ENCODE assay signal across 17 cellular contexts in genomic region chr14:72652179-72652578, GRCh38.
"Had no signal": no experiment of that assay in that cellular context is flagged by ENCODE, and none has a peak within 500 bp of the region (broad histone marks: within the 10 kb centered on the region; RNA-seq: fewer than 3 reads in every experiment).

No MANE protein-coding gene starts in this region.

- ATAC-seq: gastroesophageal sphincter; stimulated activated naive B cell treated with anti-CD40 and anti-IgM and Interleukin-4, amounts not matched to agents 10 μg/mL and 1 μg/mL and 100 μg/mL, for 72 hours; upper lobe of right lung had no signal

- H3K27me3 ChIP-seq: breast epithelium, heart left ventricle, upper lobe of right lung had no signal

- H3K4me3 ChIP-seq: breast epithelium, gastroesophageal sphincter, heart left ventricle, left ventricle myocardium inferior, thoracic aorta, upper lobe of right lung had no signal

- H3K27ac ChIP-seq: breast epithelium, gastroesophageal sphincter, heart left ventricle, left ventricle myocardium inferior, thoracic aorta, upper lobe of right lung had no signal

- DNase-seq: activated B cell treated with CpG ODN at 0.5 μM for 24 hours; activated CD4-positive, alpha-beta memory T cell treated with anti-CD3 and anti-CD28 coated beads for 36 hours; activated CD4-positive, alpha-beta T cell treated with anti-CD3 and anti-CD28 coated beads for 4 hours; activated naive CD4-positive, alpha-beta T cell treated with Interleukin-2 at 50 U/mL for 16 hours; activated naive CD8-positive, alpha-beta T cell treated with anti-CD3 and anti-CD28 coated beads, Interleukin-2, amount 10 ng/mL, durations not matched to agents 7 days and 5 days; activated T-cell treated with anti-CD3 and anti-CD28 coated beads, Interleukin-2, amount 50 U/mL, for 1 hour; effector CD4-positive, alpha-beta T cell; heart left ventricle; kidney glomerular epithelial cell; left ventricle myocardium inferior; mammary epithelial cell; occipital lobe; stimulated activated naive B cell treated with anti-CD40 and anti-IgM and Interleukin-4, amounts not matched to agents 10 μg/mL and 1 μg/mL and 100 μg/mL, for 72 hours; upper lobe of right lung had no signal

- H3K9me3 ChIP-seq: breast epithelium, gastroesophageal sphincter, heart left ventricle, left ventricle myocardium inferior, thoracic aorta, upper lobe of right lung had no signal

- H3K4me1 ChIP-seq: breast epithelium, gastroesophageal sphincter, upper lobe of right lung had no signal

- H3K36me3 ChIP-seq: breast epithelium, gastroesophageal sphincter, heart left ventricle, left ventricle myocardium inferior, thoracic aorta, upper lobe of right lung had no signal
